29 cellular contexts compared by ENCODE assay signal in genomic region chr9:99533421-99533820, GRCh38.
"Had no signal": no experiment of that assay in that cellular context is flagged by ENCODE, and none has a peak within 500 bp of the region (broad histone marks: within the 10 kb centered on the region; RNA-seq: fewer than 3 reads in every experiment).

No MANE protein-coding gene starts in this region.

- H3K4me3 Mint-ChIP-seq: activated CD8-positive, alpha-beta T cell treated with anti-CD3 and anti-CD28 coated beads for 36 hours; activated naive CD4-positive, alpha-beta T cell treated with anti-CD3 and anti-CD28 coated beads, Interleukin-2, amount 10 ng/mL, durations not matched to agents 7 days and 5 days; activated naive CD8-positive, alpha-beta T cell; activated naive CD8-positive, alpha-beta T cell treated with anti-CD3 and anti-CD28 coated beads, Interleukin-2, amount 50 U/mL, for 24 hours; activated T-helper 1 cell treated with anti-CD3 and anti-CD28 coated beads, Interleukin-12 subunit alpha, Interleukin-12 subunit beta, Interleukin-2, Interleukin-4 antibody, amounts not matched to agents 30 ng/mL and 10 ng/mL and 1 ng/mL, durations not matched to agents 14 hours and 24 hours and 36 hours; brain had no signal

- H3K4me1 Mint-ChIP-seq: activated naive CD4-positive, alpha-beta T cell treated with anti-CD3 and anti-CD28 coated beads, Interleukin-2, amount 10 ng/mL, durations not matched to agents 7 days and 5 days; activated naive CD8-positive, alpha-beta T cell treated with anti-CD3 and anti-CD28 coated beads, Interleukin-2, amount 50 U/mL, for 24 hours had no signal

- H3K27ac ChIP-seq: VCaP had no signal

- H3K36me3 Mint-ChIP-seq: activated naive CD4-positive, alpha-beta T cell treated with anti-CD3 and anti-CD28 coated beads, Interleukin-2, amount 10 ng/mL, durations not matched to agents 7 days and 5 days; activated naive CD8-positive, alpha-beta T cell; brain had no signal

- H3K27me3 ChIP-seq: MG63 had no signal

- H3K9me3 ChIP-seq: MG63 had no signal

- ATAC-seq: activated CD8-positive, alpha-beta T cell treated with anti-CD3 and anti-CD28 coated beads for 36 hours; activated naive CD8-positive, alpha-beta T cell treated with anti-CD3 and anti-CD28 coated beads, Interleukin-2, amount 50 U/mL, for 24 hours had no signal

- H3K9me3 Mint-ChIP-seq: activated CD8-positive, alpha-beta T cell treated with anti-CD3 and anti-CD28 coated beads for 36 hours; activated naive CD4-positive, alpha-beta T cell treated with anti-CD3 and anti-CD28 coated beads, Interleukin-2, amount 10 ng/mL, durations not matched to agents 7 days and 5 days; activated naive CD8-positive, alpha-beta T cell treated with anti-CD3 and anti-CD28 coated beads, Interleukin-2, amount 50 U/mL, for 24 hours; activated T-helper 1 cell treated with anti-CD3 and anti-CD28 coated beads, Interleukin-12 subunit alpha, Interleukin-12 subunit beta, Interleukin-2, Interleukin-4 antibody, amounts not matched to agents 30 ng/mL and 10 ng/mL and 1 ng/mL, durations not matched to agents 14 hours and 24 hours and 36 hours had no signal

- H3K4me3 ChIP-seq: MG63 had no signal

- DNase-seq: activated CD4-positive, alpha-beta T cell treated with anti-CD3 and anti-CD28 coated beads for 1 hour; activated CD4-positive, alpha-beta T cell treated with anti-CD3 and anti-CD28 coated beads for 48 hours; activated CD4-positive, CD25-positive, alpha-beta regulatory T cell; activated CD8-positive, alpha-beta T cell treated with anti-CD3 and anti-CD28 coated beads for 36 hours; activated effector memory CD4-positive, alpha-beta T cell treated with Interleukin-2 at 50 U/mL for 16 hours; activated naive CD4-positive, alpha-beta T cell treated with anti-CD3 and anti-CD28 coated beads, Interleukin-2, amount 10 ng/mL, durations not matched to agents 7 days and 5 days; activated naive CD8-positive, alpha-beta T cell treated with anti-CD3 and anti-CD28 coated beads, Interleukin-2, amount 50 U/mL, for 24 hours; activated T-cell treated with anti-CD3 and anti-CD28 coated beads, Interleukin-2, amount 50 U/mL, for 1 hour; anterior cingulate cortex; caudate nucleus; cerebellar nuclear complex; Karpas-422; MG63; NCI-H1092; NCI-H1436 treated with DMSO at 0.1 percent for 48 hours; NCI-H1694 treated with DMSO at 0.1 percent for 48 hours; NCI-H2029; NCI-H345; NCI-H524 treated with DMSO at 0.1 percent for 48 hours; NCI-H748 treated with DMSO at 0.1 percent for 48 hours; OCI-M1; Right ventricle myocardium superior; SW 1271; T-helper 1 cell; T-helper 9 cell had no signal

- H3K36me3 ChIP-seq: MG63 had no signal
